13 cellular contexts compared by ENCODE assay signal in the genomic region with DNA sequence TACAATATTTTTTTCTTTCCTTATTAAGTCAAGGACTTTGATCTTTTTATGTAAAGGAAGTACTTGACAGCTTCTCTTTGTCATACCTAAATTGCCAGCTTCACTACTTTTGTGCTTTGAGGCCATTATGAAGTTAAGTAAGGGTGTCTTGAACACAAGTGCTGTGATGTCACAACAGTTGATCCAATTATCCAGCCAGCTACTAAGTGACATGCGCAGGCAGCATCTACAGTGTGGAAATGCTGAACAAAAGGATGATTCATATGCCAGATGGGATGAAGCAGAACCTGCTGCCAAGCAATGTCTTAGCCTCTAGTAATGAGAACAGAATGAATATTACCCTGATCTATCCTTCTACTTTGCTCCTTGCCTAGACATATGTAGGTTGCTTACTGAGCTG.
DNase-seq lines count a peak whose midpoint lies in the region; ATAC-seq and FAIRE-seq lines count a peak whose summit lies in the region.
"Had no signal": no experiment of that assay in that cellular context is flagged by ENCODE, and none has a peak within 500 bp of the region (broad histone marks: within the 10 kb centered on the region; RNA-seq: fewer than 3 reads in every experiment).

No MANE protein-coding gene starts in this region.

- ATAC-seq in HG03045 (IDR thresholded peaks at IDR 0.05; ENCODE audit: unreplicated experiment): no peak
- ATAC-seq: activated CD8-positive, alpha-beta T cell treated with anti-CD3 and anti-CD28 coated beads for 36 hours; Right ventricle myocardium inferior had no signal

- no peak for FAIRE-seq in RCC 7860 (lab: Jason Lieb, UNC)

- DNase-seq in DMS53 (lab: John Stamatoyannopoulos, UW) (peak; percentile 54), NCI-H226 (peak; percentile 24), dedifferentiated amniotic fluid mesenchymal stem cell (ENCODE audit: extremely low spot score) (peak; percentile 52), middle frontal gyrus (ENCODE audit: extremely low spot score, low spot score) (peak; percentile 19), RCC 7860 (ENCODE audit: low spot score) (no peak), NCI-H1092 (lab: John Stamatoyannopoulos, UW) (no peak)
- DNase-seq in activated CD8-positive, alpha-beta memory T cell treated with anti-CD3 and anti-CD28 coated beads, Interleukin-2, amount 50 U/mL, for 48 hours: no peak
- DNase-seq: activated CD8-positive, alpha-beta T cell treated with anti-CD3 and anti-CD28 coated beads for 36 hours; central memory CD4-positive, alpha-beta T cell; islet precursor cell; retina had no signal

Comparison
In these comparisons a context has a peak if more than half of its experiments do, and no peak if none do; other contexts are left out.
1. DNase-seq: peak in DMS53 (single experiment), NCI-H226 (single experiment), dedifferentiated amniotic fluid mesenchymal stem cell (single experiment) and middle frontal gyrus (single experiment); none in RCC 7860 (single experiment), NCI-H1092 (single experiment) and activated CD8-positive, alpha-beta memory T cell treated with anti-CD3 and anti-CD28 coated beads, Interleukin-2, amount 50 U/mL, for 48 hours (single experiment).